In the genomic region with DNA sequence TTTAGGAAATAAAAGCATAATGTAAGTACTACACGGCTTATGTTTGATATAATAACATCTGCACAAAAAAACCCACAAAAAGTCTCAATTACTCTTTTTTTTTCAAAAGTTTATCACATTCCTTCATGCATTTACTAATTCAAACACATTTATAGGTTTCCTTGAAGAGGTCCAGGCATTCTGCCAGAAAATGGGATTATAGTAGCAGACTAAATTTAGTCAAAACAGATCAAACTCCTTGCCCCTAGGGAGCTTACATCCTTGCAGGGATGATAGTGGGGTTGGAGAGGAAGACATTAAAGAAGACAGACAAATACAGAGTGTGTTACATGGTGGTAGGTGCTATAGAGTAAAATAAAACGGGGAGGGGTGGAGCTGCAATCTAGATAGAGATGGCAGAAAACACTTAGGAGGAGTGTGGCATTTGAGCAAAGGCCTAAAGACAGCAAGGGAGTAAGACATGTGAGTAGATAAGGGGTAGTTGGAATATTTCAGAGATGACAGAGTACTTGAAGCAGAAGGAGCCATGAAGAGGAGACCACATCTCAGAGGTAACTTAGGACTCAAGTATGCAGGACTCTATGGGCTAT, we compare ENCODE assay signal across 28 cellular contexts.
DNase-seq lines count a peak whose midpoint lies in the region; ATAC-seq and TF ChIP-seq lines count a peak whose summit lies in the region.
"Had no signal": no experiment of that assay in that cellular context is flagged by ENCODE, and none has a peak within 500 bp of the region (broad histone marks: within the 10 kb centered on the region; RNA-seq: fewer than 3 reads in every experiment).

No MANE protein-coding gene starts in this region.

- H3K36me3 ChIP-seq in HAP-1 (replicated peaks), result no peaks in the 10 kb centered on the region
- H3K36me3 ChIP-seq in brain microvascular endothelial cell (replicated peaks), result no peaks in the 10 kb centered on the region
- H3K36me3 ChIP-seq in GM23338 (ENCODE audit: insufficient read depth), result no peaks in the 10 kb centered on the region
- H3K36me3 ChIP-seq: upper lobe of left lung had no signal

- no peaks in the 10 kb centered on the region for H3K9me3 Mint-ChIP-seq in GM23338
- H3K9me3 Mint-ChIP-seq: activated T-helper 2 cell treated with anti-CD3 and anti-CD28 coated beads, Interferon-gamma antibody, Interleukin-2, Interleukin-4, amounts not matched to agents 10 μg/mL and 5 μg/mL and 100 μg/mL, durations not matched to agents 14 hours and 24 hours and 36 hours; T-helper 1 cell treated with Interleukin-12 subunit alpha and Interleukin-12 subunit beta and Interleukin-4 antibody, amounts not matched to agents 30 μg/mL and 1 μg/mL, for 36 hours had no signal

- ATAC-seq in GM23338, result no peak
- ATAC-seq: activated CD4-positive, CD25-positive, alpha-beta regulatory T cell treated with anti-CD3 and anti-CD28 coated beads, Interleukin-2, amount 50 U/mL, for 24 hours; activated naive CD4-positive, alpha-beta T cell treated with anti-CD3 and anti-CD28 coated beads, Interleukin-2, amount 50 U/mL, for 72 hours; GM12878; naive thymus-derived CD4-positive, alpha-beta T cell had no signal

- no peak overlapping the region for H3K4me2 ChIP-seq in GM23338
- H3K4me2 ChIP-seq: KMS-11, SK-N-SH, smooth muscle cell had no signal

- H3K27ac ChIP-seq in brain microvascular endothelial cell, result no peak overlapping the region
- H3K27ac ChIP-seq in GM23338 (ENCODE audit: low read depth), result no peak overlapping the region
- H3K27ac ChIP-seq: C4-2B, dorsolateral prefrontal cortex, KMS-11, RWPE1, upper lobe of left lung had no signal

- H3K4me3 Mint-ChIP-seq in GM23338, result no peak overlapping the region
- H3K4me3 Mint-ChIP-seq: naive thymus-derived CD4-positive, alpha-beta T cell; T-helper 1 cell treated with Interleukin-12 subunit alpha and Interleukin-12 subunit beta and Interleukin-4 antibody, amounts not matched to agents 30 μg/mL and 1 μg/mL, for 36 hours had no signal

- no peaks in the 10 kb centered on the region for H3K9me3 ChIP-seq in HAP-1
- H3K9me3 ChIP-seq: SK-N-SH, upper lobe of left lung had no signal

- H3K4me3 ChIP-seq in HAP-1, result no peak overlapping the region
- H3K4me3 ChIP-seq in brain microvascular endothelial cell (ENCODE audit: low read depth, low read length), result no peak overlapping the region
- H3K4me3 ChIP-seq in retinal pigment epithelial cell (ENCODE audit: low read length), result no peak overlapping the region
- no peak overlapping the region for H3K4me3 ChIP-seq in GM23338
- H3K4me3 ChIP-seq: dorsolateral prefrontal cortex, GM12878, smooth muscle cell, upper lobe of left lung had no signal

- no peaks in the 10 kb centered on the region for H3K27me3 ChIP-seq in HAP-1 (ENCODE audit: low read depth)
- H3K27me3 ChIP-seq in brain microvascular endothelial cell (replicated peaks), result no peaks in the 10 kb centered on the region
- no peaks in the 10 kb centered on the region for H3K27me3 ChIP-seq in GM23338 (ENCODE audit: insufficient read depth)
- H3K27me3 ChIP-seq: dorsolateral prefrontal cortex, upper lobe of left lung had no signal

- DNase-seq in HAP-1 (ENCODE audit: low spot score in 2 of 2) (peak; percentile 76 to 87), NCI-H524 treated with DMSO at 0.1 percent for 48 hours (lab: John Stamatoyannopoulos, UW) (peak; percentile 14), brain microvascular endothelial cell (peak; percentile 5), retinal pigment epithelial cell (ENCODE audit: low read depth) (peak; percentile 88), NCI-H1930 (lab: John Stamatoyannopoulos, UW) (no peak), GM23338 (ENCODE audit: low spot score) (no peak)
- no peak for DNase-seq in stimulated activated naive CD4-positive, alpha-beta T cell treated with Interleukin-2 at 50 U/mL for 16 hours (lab: John Stamatoyannopoulos, UW)
- DNase-seq: activated CD4-positive, alpha-beta T cell treated with anti-CD3 and anti-CD28 coated beads, Interleukin-2, amount 50 U/mL, for 48 hours; activated CD8-positive, alpha-beta memory T cell treated with anti-CD3 and anti-CD28 coated beads, Interleukin-2, amount 50 U/mL, for 4 hours; aorta; cerebellar nuclear complex; dorsolateral prefrontal cortex; kidney; midbrain; naive thymus-derived CD4-positive, alpha-beta T cell; NCI-H1436; SK-N-SH; stimulated activated CD4-positive, alpha-beta T cell treated with anti-CD3 and anti-CD28 coated beads, Interleukin-2, amount 100 ng/mL, for 24 hours; upper lobe of left lung had no signal

- H3K4me1 Mint-ChIP-seq in GM23338, result peaks cover 11% of the 10 kb centered on the region
- H3K4me1 Mint-ChIP-seq: naive thymus-derived CD4-positive, alpha-beta T cell had no signal

- H3F3A ChIP-seq in GM23338 (replicated peaks; ENCODE audit: low read depth), result no peaks in the 10 kb centered on the region

- no peak overlapping the region for H3K27ac Mint-ChIP-seq in GM23338
- H3K27ac Mint-ChIP-seq: activated naive CD4-positive, alpha-beta T cell treated with anti-CD3 and anti-CD28 coated beads, Interleukin-2, amount 50 U/mL, for 72 hours; activated T-helper 2 cell treated with anti-CD3 and anti-CD28 coated beads, Interferon-gamma antibody, Interleukin-2, Interleukin-4, amounts not matched to agents 10 μg/mL and 5 μg/mL and 100 μg/mL, durations not matched to agents 14 hours and 24 hours and 36 hours; naive thymus-derived CD4-positive, alpha-beta T cell; T-helper 1 cell treated with Interleukin-12 subunit alpha and Interleukin-12 subunit beta and Interleukin-4 antibody, amounts not matched to agents 30 μg/mL and 1 μg/mL, for 36 hours had no signal

- no peaks in the 10 kb centered on the region for H3K36me3 Mint-ChIP-seq in GM23338 (ENCODE audit: low read depth)
- H3K36me3 Mint-ChIP-seq: activated naive CD4-positive, alpha-beta T cell treated with anti-CD3 and anti-CD28 coated beads, Interleukin-2, amount 50 U/mL, for 72 hours; naive thymus-derived CD4-positive, alpha-beta T cell had no signal

- in situ Hi-C loops in HAP-1 (cut with MboI; ENCODE audit: low sequenced_read_pairs) (no loop called here), brain microvascular endothelial cell (cut with HindIII; ENCODE audit: low pct_ligation_motif_present, low sequenced_read_pairs) (no loop called here)

- H4K20me1 ChIP-seq in GM23338 (replicated peaks; ENCODE audit: insufficient read depth), result no peaks in the 10 kb centered on the region

- no peak for TF ChIP-seq CTCF in brain microvascular endothelial cell (IDR thresholded peaks at IDR 0.05; ENCODE audit: low read depth, low read length, missing control alignments)
- TF ChIP-seq CTCF in retinal pigment epithelial cell (conservative IDR thresholded peaks at IDR 0.05; ENCODE audit: low read depth, low read length), result no peak
- no peak for TF ChIP-seq CTCF in GM23338 (conservative IDR thresholded peaks at IDR 0.05; ENCODE audit: low read depth in 2 of 2)

- H3K4me1 ChIP-seq in HAP-1 (peaks cover 23% of the 10 kb centered on the region), GM23338 (ENCODE audit: insufficient read depth) (0 out of 2 replicates have a peak, but pooled peaks cover 3% of the 10 kb centered on the region)
- H3K4me1 ChIP-seq: upper lobe of left lung had no signal

- no peaks in the 10 kb centered on the region for H3K79me2 ChIP-seq in GM23338 (replicated peaks; ENCODE audit: insufficient read depth)

- H3K27me3 Mint-ChIP-seq in GM23338 (ENCODE audit: insufficient read depth, low read depth, poor library complexity), result no peaks in the 10 kb centered on the region
- H3K27me3 Mint-ChIP-seq: naive thymus-derived CD4-positive, alpha-beta T cell had no signal

- H2AFZ ChIP-seq in GM23338, result no peak overlapping the region

- H3K9me2 ChIP-seq in GM23338 (ENCODE audit: insufficient read depth), result no peaks in the 10 kb centered on the region
- H3K9me2 ChIP-seq: SK-N-SH had no signal

TF ChIP-seq in GM23338, 12 proteins besides CTCF, POLR2A, EP300 and RAD21 (continues in another document):
- TF ChIP-seq ZNF114 (CRISPR knock-in tag; IDR thresholded peaks at IDR 0.05), result no peak
- TF ChIP-seq NANOG (IDR thresholded peaks at IDR 0.05; ENCODE audit: borderline replicate concordance), result no peak
- no peak for TF ChIP-seq EZH2 (IDR thresholded peaks at IDR 0.05; ENCODE audit: low read depth, unreplicated experiment)
- TF ChIP-seq, protein P1, sequence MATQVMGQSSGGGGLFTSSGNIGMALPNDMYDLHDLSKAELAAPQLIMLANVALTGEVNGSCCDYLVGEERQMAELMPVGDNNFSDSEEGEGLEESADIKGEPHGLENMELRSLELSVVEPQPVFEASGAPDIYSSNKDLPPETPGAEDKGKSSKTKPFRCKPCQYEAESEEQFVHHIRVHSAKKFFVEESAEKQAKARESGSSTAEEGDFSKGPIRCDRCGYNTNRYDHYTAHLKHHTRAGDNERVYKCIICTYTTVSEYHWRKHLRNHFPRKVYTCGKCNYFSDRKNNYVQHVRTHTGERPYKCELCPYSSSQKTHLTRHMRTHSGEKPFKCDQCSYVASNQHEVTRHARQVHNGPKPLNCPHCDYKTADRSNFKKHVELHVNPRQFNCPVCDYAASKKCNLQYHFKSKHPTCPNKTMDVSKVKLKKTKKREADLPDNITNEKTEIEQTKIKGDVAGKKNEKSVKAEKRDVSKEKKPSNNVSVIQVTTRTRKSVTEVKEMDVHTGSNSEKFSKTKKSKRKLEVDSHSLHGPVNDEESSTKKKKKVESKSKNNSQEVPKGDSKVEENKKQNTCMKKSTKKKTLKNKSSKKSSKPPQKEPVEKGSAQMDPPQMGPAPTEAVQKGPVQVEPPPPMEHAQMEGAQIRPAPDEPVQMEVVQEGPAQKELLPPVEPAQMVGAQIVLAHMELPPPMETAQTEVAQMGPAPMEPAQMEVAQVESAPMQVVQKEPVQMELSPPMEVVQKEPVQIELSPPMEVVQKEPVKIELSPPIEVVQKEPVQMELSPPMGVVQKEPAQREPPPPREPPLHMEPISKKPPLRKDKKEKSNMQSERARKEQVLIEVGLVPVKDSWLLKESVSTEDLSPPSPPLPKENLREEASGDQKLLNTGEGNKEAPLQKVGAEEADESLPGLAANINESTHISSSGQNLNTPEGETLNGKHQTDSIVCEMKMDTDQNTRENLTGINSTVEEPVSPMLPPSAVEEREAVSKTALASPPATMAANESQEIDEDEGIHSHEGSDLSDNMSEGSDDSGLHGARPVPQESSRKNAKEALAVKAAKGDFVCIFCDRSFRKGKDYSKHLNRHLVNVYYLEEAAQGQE (IDR thresholded peaks at IDR 0.05; ENCODE audit: unreplicated experiment), result no peak
- TF ChIP-seq JUNB (IDR thresholded peaks at IDR 0.05; ENCODE audit: unreplicated experiment), result no peak
- TF ChIP-seq CREB1 (CRISPR knock-in tag; IDR thresholded peaks at IDR 0.05; ENCODE audit: low read depth), result no peak
- no peak for TF ChIP-seq EZH2phosphoT487 (IDR thresholded peaks at IDR 0.05; ENCODE audit: unreplicated experiment)
- no peak for TF ChIP-seq ETS1 (IDR thresholded peaks at IDR 0.05)

Comparison
In these comparisons a context has a peak if more than half of its experiments do, and no peak if none do; other contexts are left out.
1. DNase-seq: peak in HAP-1 (2 of 2), NCI-H524 treated with DMSO at 0.1 percent for 48 hours (single experiment), brain microvascular endothelial cell (single experiment) and retinal pigment epithelial cell (single experiment); none in stimulated activated naive CD4-positive, alpha-beta T cell treated with Interleukin-2 at 50 U/mL for 16 hours (single experiment), NCI-H1930 (0 of 2) and GM23338 (single experiment).